In genomic region chr18:74674487-74674886, GRCh38 we compare ENCODE assay signal across 4 cellular contexts.
"Had no signal": no experiment of that assay in that cellular context is flagged by ENCODE, and none has a peak within 500 bp of the region (broad histone marks: within the 10 kb centered on the region; RNA-seq: fewer than 3 reads in every experiment).

No MANE protein-coding gene starts in this region.

- H3K4me3 ChIP-seq: GM23338 had no signal

- DNase-seq: H9, HCEC 1CT, IMR-90 had no signal

- H3K4me2 ChIP-seq: GM23338 had no signal

- H2AFZ ChIP-seq: GM23338 had no signal
